Comparison of ENCODE assay signal across 18 cellular contexts in the genomic region with DNA sequence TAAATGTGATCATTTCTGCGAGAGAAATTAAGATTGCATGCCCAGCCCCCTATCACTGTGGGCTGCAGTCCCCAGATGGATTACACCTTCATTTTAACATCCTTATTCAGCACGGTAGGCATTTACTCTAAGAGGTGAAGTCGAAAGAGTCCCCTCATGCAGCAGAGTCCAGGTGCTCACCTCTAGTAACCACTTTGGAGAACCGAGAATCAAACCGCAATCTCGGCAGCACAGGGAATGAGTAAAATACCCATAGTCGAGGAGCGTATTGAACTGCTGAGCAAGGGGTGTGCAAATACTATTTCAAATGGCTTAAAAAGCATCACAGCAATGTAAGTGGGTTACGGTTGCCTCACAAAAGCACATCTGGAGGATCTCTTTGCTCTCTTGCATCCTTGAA.
A peak's percentile ranks its signal among the peaks of the same experiment; 100 is the strongest.
DNase-seq lines count a peak whose midpoint lies in the region; ATAC-seq and TF ChIP-seq lines count a peak whose summit lies in the region.
"Had no signal": no experiment of that assay in that cellular context is flagged by ENCODE, and none has a peak within 500 bp of the region (broad histone marks: within the 10 kb centered on the region; RNA-seq: fewer than 3 reads in every experiment).

No MANE protein-coding gene starts in this region.

- no peak for TF ChIP-seq EP300 in tibial nerve (IDR thresholded peaks at IDR 0.05)

- no peak overlapping the region for H3K4me3 ChIP-seq in MM.1S (ENCODE audit: low read length)
- no peak overlapping the region for H3K4me3 ChIP-seq in tibial nerve
- H3K4me3 ChIP-seq: BLaER1, GM23338 had no signal

- peak overlapping the region; percentile 81 for H3K4me3 Mint-ChIP-seq in T-helper 17 cell
- H3K4me3 Mint-ChIP-seq in stimulated activated memory B cell treated with anti-CD40 and anti-IgM and Interleukin-4, amounts not matched to agents 10 μg/mL and 1 μg/mL and 100 μg/mL, for 72 hours, result no peak overlapping the region
- H3K4me3 Mint-ChIP-seq: CD14-positive monocyte; CD8-positive, alpha-beta T cell; GM23338 had no signal

- DNase-seq in MM.1S, result peak; percentile 65
- DNase-seq in T-helper 17 cell, result no peak
- DNase-seq in islet precursor cell, result peak; percentile 8
- DNase-seq in tibial nerve (ENCODE audit: low spot score in 2 of 2), result no peak
- DNase-seq in pons (ENCODE audit: low spot score), result no peak
- no peak for DNase-seq in activated CD4-positive, alpha-beta T cell treated with anti-CD3 and anti-CD28 coated beads for 4 hours
- DNase-seq: 8988T; Calu3; CD8-positive, alpha-beta T cell; DND-41; EL; HCEC 1CT; IMR-90 had no signal

- H3K27ac Mint-ChIP-seq in T-helper 17 cell, result peak overlapping the region; percentile 89
- no peak overlapping the region for H3K27ac Mint-ChIP-seq in stimulated activated memory B cell treated with anti-CD40 and anti-IgM and Interleukin-4, amounts not matched to agents 10 μg/mL and 1 μg/mL and 100 μg/mL, for 72 hours
- H3K27ac Mint-ChIP-seq: CD14-positive monocyte; CD8-positive, alpha-beta T cell; GM23338 had no signal

- H3K9ac ChIP-seq in MM.1S (ENCODE audit: low read length), result no peak overlapping the region
- H3K9ac ChIP-seq: BLaER1 had no signal

- H3K27me3 Mint-ChIP-seq in T-helper 17 cell, result no peaks in the 10 kb centered on the region
- no peaks in the 10 kb centered on the region for H3K27me3 Mint-ChIP-seq in stimulated activated memory B cell treated with anti-CD40 and anti-IgM and Interleukin-4, amounts not matched to agents 10 μg/mL and 1 μg/mL and 100 μg/mL, for 72 hours

- H3K9me2 ChIP-seq in MM.1S (replicated peaks; ENCODE audit: insufficient read depth, low read length), result no peaks in the 10 kb centered on the region

- H3K27ac ChIP-seq in MM.1S (ENCODE audit: low read length), result no peak overlapping the region
- H3K27ac ChIP-seq in tibial nerve, result no peak overlapping the region
- H3K27ac ChIP-seq: BLaER1 had no signal

- no peak overlapping the region for H2AFZ ChIP-seq in MM.1S (ENCODE audit: low read length)
- H2AFZ ChIP-seq: GM23338 had no signal

- no peaks in the 10 kb centered on the region for H3K9me3 Mint-ChIP-seq in stimulated activated memory B cell treated with anti-CD40 and anti-IgM and Interleukin-4, amounts not matched to agents 10 μg/mL and 1 μg/mL and 100 μg/mL, for 72 hours
- H3K9me3 Mint-ChIP-seq: CD8-positive, alpha-beta T cell; GM23338 had no signal

- no peaks in the 10 kb centered on the region for H3K27me3 ChIP-seq in MM.1S (replicated peaks; ENCODE audit: insufficient read depth, low read length)
- no peaks in the 10 kb centered on the region for H3K27me3 ChIP-seq in tibial nerve
- H3K27me3 ChIP-seq: BLaER1 had no signal

- H3K79me2 ChIP-seq in MM.1S (ENCODE audit: low read length), result no peaks in the 10 kb centered on the region

- no peak for TF ChIP-seq CTCF in MM.1S (IDR thresholded peaks at IDR 0.05; ENCODE audit: low read length)
- TF ChIP-seq CTCF in tibial nerve (IDR thresholded peaks at IDR 0.05), result no peak

- H3K4me1 ChIP-seq in MM.1S (ENCODE audit: low read length) (no peaks in the 10 kb centered on the region), tibial nerve (peaks cover 0 to 7% (median 0%) of the 10 kb centered on the region in 4 donors)
- H3K4me1 ChIP-seq: BLaER1 had no signal

- no peaks in the 10 kb centered on the region for H3F3A ChIP-seq in MM.1S (ENCODE audit: insufficient read depth, low read length)

- ATAC-seq in T-helper 17 cell, result no peak
- peak; percentile 54 for ATAC-seq in stimulated activated memory B cell treated with anti-CD40 and anti-IgM and Interleukin-4, amounts not matched to agents 10 μg/mL and 1 μg/mL and 100 μg/mL, for 72 hours
- ATAC-seq in GM18520 (IDR thresholded peaks at IDR 0.05; ENCODE audit: unreplicated experiment), result no peak
- ATAC-seq: CD8-positive, alpha-beta T cell; GM23338 had no signal

- H3K36me3 Mint-ChIP-seq in T-helper 17 cell (ENCODE audit: low read depth), result no peaks in the 10 kb centered on the region
- no peaks in the 10 kb centered on the region for H3K36me3 Mint-ChIP-seq in stimulated activated memory B cell treated with anti-CD40 and anti-IgM and Interleukin-4, amounts not matched to agents 10 μg/mL and 1 μg/mL and 100 μg/mL, for 72 hours
- H3K36me3 Mint-ChIP-seq: CD14-positive monocyte; CD8-positive, alpha-beta T cell had no signal

- no peak overlapping the region for H3K4me2 ChIP-seq in MM.1S (ENCODE audit: low read depth, low read length)
- H3K4me2 ChIP-seq: BLaER1 had no signal

- no peak for TF ChIP-seq POLR2A in tibial nerve (IDR thresholded peaks at IDR 0.05)

- H3K9me3 ChIP-seq in MM.1S (replicated peaks; ENCODE audit: insufficient read depth, low read length), result no peaks in the 10 kb centered on the region
- no peaks in the 10 kb centered on the region for H3K9me3 ChIP-seq in T-helper 17 cell (ENCODE audit: control insufficient read depth, low read length, poor library complexity, severe bottlenecking)
- H3K9me3 ChIP-seq in tibial nerve, result no peaks in the 10 kb centered on the region
- H3K9me3 ChIP-seq: BLaER1 had no signal

- H4K20me1 ChIP-seq in MM.1S (ENCODE audit: insufficient read depth, low read length), result no peaks in the 10 kb centered on the region
- H4K20me1 ChIP-seq: BLaER1 had no signal

- peaks cover 58% of the 10 kb centered on the region for H3K4me1 Mint-ChIP-seq in T-helper 17 cell
- H3K4me1 Mint-ChIP-seq in stimulated activated memory B cell treated with anti-CD40 and anti-IgM and Interleukin-4, amounts not matched to agents 10 μg/mL and 1 μg/mL and 100 μg/mL, for 72 hours, result peaks cover 7% of the 10 kb centered on the region

- 94 to 95% methylated on average over 9 of the region's 9 CpGs for WGBS in tibial nerve, 2 donors

- H3K36me3 ChIP-seq in MM.1S (replicated peaks; ENCODE audit: insufficient read depth, low read length) (no peaks in the 10 kb centered on the region), tibial nerve (no peaks in the 10 kb centered on the region)
- H3K36me3 ChIP-seq: BLaER1 had no signal

Comparison
In these comparisons a context has a peak if more than half of its experiments do, and no peak if none do; other contexts are left out.
1. DNase-seq: peak in MM.1S (single experiment) and islet precursor cell (single experiment); none in T-helper 17 cell (0 of 3), tibial nerve (0 of 2), pons (single experiment) and activated CD4-positive, alpha-beta T cell treated with anti-CD3 and anti-CD28 coated beads for 4 hours (0 of 2).